8 cellular contexts compared by ENCODE assay signal in genomic region chr14:68978550-68978911, GRCh38. TPM values are rescaled to one million over a fixed set of nuclear protein-coding genes. Genes with fewer than 3 reads are reported as not detected.
A peak's percentile ranks its signal among the peaks of the same experiment; 100 is the strongest.
DNase-seq lines count a peak whose midpoint lies in the region; ATAC-seq, FAIRE-seq and TF ChIP-seq lines count a peak whose summit lies in the region.

No MANE protein-coding gene starts in this region.

- CTCF ChIA-PET in AG04449 (lab: Yijun Ruan, JAX), result interaction anchor here (1.2 to 3.1 kb wide), 3 partner anchors 112 to 129 kb away, joined by 3 to 16 read pairs (median 6); no protein-coding TSS in a partner anchor

- H2AFZ ChIP-seq in astrocyte (ENCODE audit: low read depth, low read length), result no peak overlapping the region

- H3K4me3 ChIP-seq in AG04449 (ENCODE audit: low read depth, low read length), result peak overlapping the region; percentile 98
- H3K4me3 ChIP-seq in RWPE2 (ENCODE audit: severe bottlenecking), result peak overlapping the region; percentile 91
- peak overlapping the region; percentile 89 for H3K4me3 ChIP-seq in astrocyte (ENCODE audit: insufficient read depth, low read depth, low read length)
- H3K4me3 ChIP-seq in iPS-18a (ENCODE audit: low read length), result peak overlapping the region; percentile 92
- H3K4me3 ChIP-seq in small intestine (ENCODE audit: low read depth in 1 of 2, low read length in 2 of 2), result peak overlapping the region; percentile 72 to 91

- no peak for FAIRE-seq in astrocyte (lab: Jason Lieb, UNC)
- FAIRE-seq in small intestine (lab: Jason Lieb, UNC), result no peak

- H3K4me1 Mint-ChIP-seq in astrocyte (ENCODE audit: low read depth, unreplicated experiment), result peaks cover 62% of the 10 kb centered on the region

- peak; percentile 7 for ATAC-seq in GM21367 (IDR thresholded peaks at IDR 0.05; ENCODE audit: unreplicated experiment)
- peak; percentile 6; the same call in 2 of the 3 replicates for ATAC-seq in RWPE2 (ENCODE audit: low read depth)
- ATAC-seq in HG03439 (IDR thresholded peaks at IDR 0.05; ENCODE audit: unreplicated experiment), result no peak

- no peaks in the 10 kb centered on the region for H3K9me3 Mint-ChIP-seq in astrocyte (ENCODE audit: unreplicated experiment)

- peaks cover 65% of the 10 kb centered on the region for H3K79me2 ChIP-seq in astrocyte (ENCODE audit: insufficient read depth, low read length)

- no peaks in the 10 kb centered on the region for H3K27me3 Mint-ChIP-seq in astrocyte (ENCODE audit: low read depth, unreplicated experiment)

- no peaks in the 10 kb centered on the region for H3K9me3 ChIP-seq in RWPE2 (ENCODE audit: severe bottlenecking)
- no peaks in the 10 kb centered on the region for H3K9me3 ChIP-seq in astrocyte (ENCODE audit: insufficient read depth, low read depth, low read length)
- H3K9me3 ChIP-seq in iPS-18a (ENCODE audit: control insufficient read depth, low read depth, low read length), result no peaks in the 10 kb centered on the region
- no peaks in the 10 kb centered on the region for H3K9me3 ChIP-seq in small intestine (ENCODE audit: control insufficient read depth, low read depth)

- TF ChIP-seq CTCF in AG04449 (IDR thresholded peaks at IDR 0.05; ENCODE audit: insufficient read depth, low read length, missing control alignments) (no peak), RWPE2 (IDR thresholded peaks at IDR 0.05; ENCODE audit: poor library complexity, severe bottlenecking) (no peak), astrocyte (IDR thresholded peaks at IDR 0.05; ENCODE audit: insufficient read depth, low read depth, low read length) (no peak)

- peaks cover 30% of the 10 kb centered on the region for H3K36me3 Mint-ChIP-seq in astrocyte (ENCODE audit: low read depth, unreplicated experiment)

- peak overlapping the region; percentile 98 for H3K27ac ChIP-seq in RWPE2 (ENCODE audit: poor library complexity, severe bottlenecking)
- peak overlapping the region; percentile 92 for H3K27ac ChIP-seq in astrocyte (ENCODE audit: low read depth, low read length)
- peak overlapping the region; percentile 72 for H3K27ac ChIP-seq in iPS-18a (ENCODE audit: low read length)
- peak overlapping the region; percentile 70 to 86 for H3K27ac ChIP-seq in small intestine (ENCODE audit: low read depth in 1 of 2, low read length in 1 of 2)

- peak overlapping the region; percentile 94 for H3K4me2 ChIP-seq in astrocyte (ENCODE audit: low read length)

- H3K27ac Mint-ChIP-seq in astrocyte (ENCODE audit: unreplicated experiment), result peak overlapping the region; percentile 95

- H3K9ac ChIP-seq in astrocyte (ENCODE audit: low read length) (peak overlapping the region; percentile 99), iPS-18a (ENCODE audit: low read length) (peak overlapping the region; percentile 83)

- 0 to 1% (median 0%) methylated on average over 26 to 39 of the region's 40 CpGs for WGBS in small intestine, 3 donors

- H3K36me3 ChIP-seq in RWPE2 (ENCODE audit: low read depth), result peaks cover 50% of the 10 kb centered on the region
- peaks cover 26% of the 10 kb centered on the region for H3K36me3 ChIP-seq in astrocyte (ENCODE audit: insufficient read depth, low read length)
- H3K36me3 ChIP-seq in iPS-18a (ENCODE audit: control insufficient read depth, low read depth, low read length), result peaks cover 5% of the 10 kb centered on the region
- H3K36me3 ChIP-seq in small intestine (ENCODE audit: control insufficient read depth in 2 of 2, insufficient read depth in 2 of 2, low read length in 2 of 2), result no peaks in the 10 kb centered on the region

- DNase-seq in AG04449 (ENCODE audit: low read depth, low spot score) (no peak), RWPE2 (ENCODE audit: low spot score) (no peak), astrocyte (ENCODE audit: low read depth) (no peak), small intestine (peak; percentile 25), globus pallidus (ENCODE audit: low spot score) (no peak)

- POLR2A ChIA-PET in AG04449 (lab: Yijun Ruan, JAX), result interaction anchor here (0.8 to 3.7 kb wide), 16 partner anchors 26 to 123 kb away, joined by 3 to 32 read pairs (median 6); no protein-coding TSS in a partner anchor

- H3K27me3 ChIP-seq in RWPE2 (ENCODE audit: insufficient read depth, poor library complexity, severe bottlenecking) (no peaks in the 10 kb centered on the region), astrocyte (ENCODE audit: insufficient read depth, low read length) (no peaks in the 10 kb centered on the region), iPS-18a (ENCODE audit: control insufficient read depth, insufficient read depth, low read length) (no peaks in the 10 kb centered on the region), small intestine (ENCODE audit: control insufficient read depth in 2 of 2, insufficient read depth in 2 of 2, low read length in 2 of 2) (no peaks in the 10 kb centered on the region)

- H3K4me3 Mint-ChIP-seq in astrocyte (ENCODE audit: unreplicated experiment), result peak overlapping the region; percentile 94

- peaks cover 56% of the 10 kb centered on the region for H3K4me1 ChIP-seq in RWPE2 (ENCODE audit: insufficient read depth, poor library complexity, severe bottlenecking)
- H3K4me1 ChIP-seq in astrocyte (ENCODE audit: insufficient read depth, low read length), result peaks cover 67% of the 10 kb centered on the region
- H3K4me1 ChIP-seq in iPS-18a (ENCODE audit: control insufficient read depth, low read depth, low read length), result peaks cover 18% of the 10 kb centered on the region
- peaks cover 0 to 8% of the 10 kb centered on the region in 2 donors for H3K4me1 ChIP-seq in small intestine (ENCODE audit: control insufficient read depth in 2 of 2, insufficient read depth in 1 of 2, low read depth in 1 of 2, low read length in 1 of 2)

- peaks cover 38% of the 10 kb centered on the region for H4K20me1 ChIP-seq in astrocyte (ENCODE audit: insufficient read depth, low read length)

RNA-seq across cellular contexts. Expression of gene ACTN1, which starts 0.6 kb away (rescaled TPM):
- total RNA-seq in astrocyte, result 1,163 and 1,186 TPM in 2 replicates
- polyA plus RNA-seq in small intestine, result 10 to 100 TPM in 2 of 3 donors, 1 to 10 TPM in 1; 6.7 to 55.9 (median 10.3) TPM
